In genomic region chr1:233061265-233061664, GRCh38 we compare ENCODE assay signal across 26 cellular contexts.
DNase-seq lines count a peak whose midpoint lies in the region; ATAC-seq lines count a peak whose summit lies in the region.
"Had no signal": no experiment of that assay in that cellular context is flagged by ENCODE, and none has a peak within 500 bp of the region (broad histone marks: within the 10 kb centered on the region; RNA-seq: fewer than 3 reads in every experiment).

No MANE protein-coding gene starts in this region.

- intact Hi-C loops in naive thymus-derived CD4-positive, alpha-beta T cell (cut with micrococcal nuclease) = no loop called here

- H3K4me3 Mint-ChIP-seq in naive thymus-derived CD4-positive, alpha-beta T cell = no peak overlapping the region
- H3K4me3 Mint-ChIP-seq: activated CD8-positive, alpha-beta T cell treated with anti-CD3 and anti-CD28 coated beads, Interleukin-2, amount 10 ng/mL, durations not matched to agents 7 days and 5 days; activated T-helper 17 cell treated with anti-CD3 and anti-CD28 coated beads, Interleukin-2, amount 50 U/mL, for 72 hours; brain; IgD-negative memory B cell; natural killer cell treated with Interleukin-12 subunit alpha and Interleukin-12 subunit beta and Interleukin-15 and Interleukin-18, amount 100 ng/mL, for 72 hours; stimulated activated memory B cell treated with anti-CD40 and anti-IgM and Interleukin-4, amounts not matched to agents 10 μg/mL and 1 μg/mL and 100 μg/mL, for 72 hours; T-helper 2 cell treated with Interferon-gamma antibody and Interleukin-4, amounts not matched to agents 5 μg/mL and 100 μg/mL, for 36 hours; type B pancreatic cell had no signal

- H3K36me3 ChIP-seq in naive thymus-derived CD4-positive, alpha-beta T cell (ENCODE audit: control insufficient read depth in 2 of 3, insufficient read depth in 3 of 3, low read length in 3 of 3) = peaks cover 0 to 4% (median 0%) of the 10 kb centered on the region in 3 experiments
- H3K36me3 ChIP-seq: heart right ventricle had no signal

- no peaks in the 10 kb centered on the region for H3K4me1 ChIP-seq in naive thymus-derived CD4-positive, alpha-beta T cell (ENCODE audit: control insufficient read depth in 2 of 2, insufficient read depth in 2 of 2, low read length in 2 of 2)

- CTCF ChIA-PET in naive thymus-derived CD4-positive, alpha-beta T cell (lab: Charles Lee) = interaction anchor here (1.0 kb wide), 1 partner anchor 11 kb away, joined by 3 read pairs; no protein-coding TSS in a partner anchor

- H3K4me1 Mint-ChIP-seq in naive thymus-derived CD4-positive, alpha-beta T cell = no peaks in the 10 kb centered on the region
- H3K4me1 Mint-ChIP-seq: stimulated activated memory B cell treated with anti-CD40 and anti-IgM and Interleukin-4, amounts not matched to agents 10 μg/mL and 1 μg/mL and 100 μg/mL, for 72 hours had no signal

- no peaks in the 10 kb centered on the region for H3K27me3 Mint-ChIP-seq in naive thymus-derived CD4-positive, alpha-beta T cell
- H3K27me3 Mint-ChIP-seq: activated T-helper 17 cell treated with anti-CD3 and anti-CD28 coated beads, Interleukin-2, amount 50 U/mL, for 72 hours; IgD-negative memory B cell; natural killer cell treated with Interleukin-12 subunit alpha and Interleukin-12 subunit beta and Interleukin-15 and Interleukin-18, amount 100 ng/mL, for 72 hours; stimulated activated memory B cell treated with anti-CD40 and anti-IgM and Interleukin-4, amounts not matched to agents 10 μg/mL and 1 μg/mL and 100 μg/mL, for 72 hours; type B pancreatic cell had no signal

- H3K36me3 Mint-ChIP-seq in naive thymus-derived CD4-positive, alpha-beta T cell = peaks cover 15 to 49% (median 35%) of the 10 kb centered on the region in 5 donors
- H3K36me3 Mint-ChIP-seq: natural killer cell treated with Interleukin-12 subunit alpha and Interleukin-12 subunit beta and Interleukin-15 and Interleukin-18, amount 100 ng/mL, for 72 hours had no signal

- no peak overlapping the region for H3K27ac ChIP-seq in naive thymus-derived CD4-positive, alpha-beta T cell (ENCODE audit: low read depth, low read length)
- H3K27ac ChIP-seq: heart right ventricle had no signal

- ATAC-seq in naive thymus-derived CD4-positive, alpha-beta T cell = no peak
- ATAC-seq: activated CD8-positive, alpha-beta T cell treated with anti-CD3 and anti-CD28 coated beads, Interleukin-2, amount 10 ng/mL, durations not matched to agents 7 days and 5 days; activated T-helper 17 cell treated with anti-CD3 and anti-CD28 coated beads, Interleukin-2, amount 50 U/mL, for 72 hours; heart right ventricle; stimulated activated memory B cell treated with anti-CD40 and anti-IgM and Interleukin-4, amounts not matched to agents 10 μg/mL and 1 μg/mL and 100 μg/mL, for 72 hours had no signal

- DNase-seq in NCI-H1092 treated with DMSO at 0.1 percent for 48 hours (lab: John Stamatoyannopoulos, UW) = peak; percentile 27
- DNase-seq in NCI-H1092 (lab: John Stamatoyannopoulos, UW) = no peak
- peak; percentile 21 for DNase-seq in COR-L47 (lab: John Stamatoyannopoulos, UW)
- peak; percentile 14 for DNase-seq in NCI-H510A (lab: John Stamatoyannopoulos, UW)
- peak; percentile 7 for DNase-seq in cerebellar cortex (ENCODE audit: low spot score)
- no peak for DNase-seq in cortex of kidney (lab: John Stamatoyannopoulos, UW)
- no peak for DNase-seq in naive thymus-derived CD4-positive, alpha-beta T cell
- DNase-seq in DMS 273 treated with DMSO at 0.1 percent for 48 hours (lab: John Stamatoyannopoulos, UW) = no peak
- DNase-seq: 8988T; activated CD8-positive, alpha-beta T cell treated with anti-CD3 and anti-CD28 coated beads, Interleukin-2, amount 10 ng/mL, durations not matched to agents 7 days and 5 days; activated naive CD4-positive, alpha-beta T cell treated with anti-CD3 and anti-CD28 coated beads, Interleukin-2, amount 50 U/mL, for 16 hours; amniotic stem cell; Calu3; heart right ventricle; NCI-H1105; NCI-H2171; occipital lobe; substantia nigra had no signal

- no peak overlapping the region for H3K27ac Mint-ChIP-seq in naive thymus-derived CD4-positive, alpha-beta T cell
- H3K27ac Mint-ChIP-seq: activated CD8-positive, alpha-beta T cell treated with anti-CD3 and anti-CD28 coated beads, Interleukin-2, amount 10 ng/mL, durations not matched to agents 7 days and 5 days; activated T-helper 17 cell treated with anti-CD3 and anti-CD28 coated beads, Interleukin-2, amount 50 U/mL, for 72 hours; IgD-negative memory B cell; natural killer cell treated with Interleukin-12 subunit alpha and Interleukin-12 subunit beta and Interleukin-15 and Interleukin-18, amount 100 ng/mL, for 72 hours; stimulated activated memory B cell treated with anti-CD40 and anti-IgM and Interleukin-4, amounts not matched to agents 10 μg/mL and 1 μg/mL and 100 μg/mL, for 72 hours; T-helper 2 cell treated with Interferon-gamma antibody and Interleukin-4, amounts not matched to agents 5 μg/mL and 100 μg/mL, for 36 hours; type B pancreatic cell had no signal

- peaks cover 0 to 4% (median 0%) of the 10 kb centered on the region in 3 experiments for H3K9me3 ChIP-seq in naive thymus-derived CD4-positive, alpha-beta T cell (ENCODE audit: control insufficient read depth in 2 of 3, low read length in 3 of 3)

- POLR2A ChIA-PET in naive thymus-derived CD4-positive, alpha-beta T cell (lab: Charles Lee) = no interaction called here

- H3K9me3 Mint-ChIP-seq in naive thymus-derived CD4-positive, alpha-beta T cell = peaks cover 0 to 4% (median 0%) of the 10 kb centered on the region in 11 donors
- H3K9me3 Mint-ChIP-seq: activated T-helper 17 cell treated with anti-CD3 and anti-CD28 coated beads, Interleukin-2, amount 50 U/mL, for 72 hours; IgD-negative memory B cell; stimulated activated memory B cell treated with anti-CD40 and anti-IgM and Interleukin-4, amounts not matched to agents 10 μg/mL and 1 μg/mL and 100 μg/mL, for 72 hours; type B pancreatic cell had no signal

- H3K27me3 ChIP-seq in naive thymus-derived CD4-positive, alpha-beta T cell (ENCODE audit: control insufficient read depth in 2 of 2, insufficient read depth in 2 of 2, low read length in 2 of 2) = no peaks in the 10 kb centered on the region
- H3K27me3 ChIP-seq: heart right ventricle had no signal

- no peak overlapping the region for H3K4me3 ChIP-seq in naive thymus-derived CD4-positive, alpha-beta T cell (ENCODE audit: low read length)
- H3K4me3 ChIP-seq: heart right ventricle, lung had no signal

Comparison
In these comparisons a context has a peak if more than half of its experiments do, and no peak if none do; other contexts are left out.
1. DNase-seq: peak in NCI-H1092 treated with DMSO at 0.1 percent for 48 hours (single experiment), COR-L47 (single experiment), NCI-H510A (single experiment) and cerebellar cortex (single experiment); none in NCI-H1092 (single experiment), cortex of kidney (single experiment), naive thymus-derived CD4-positive, alpha-beta T cell (0 of 9) and DMS 273 treated with DMSO at 0.1 percent for 48 hours (single experiment).